21 cellular contexts compared by ENCODE assay signal in genomic region chr9:123960366-123960765, GRCh38. TPM values are rescaled to one million over a fixed set of nuclear protein-coding genes. Genes with fewer than 3 reads are reported as not detected.
DNase-seq lines count a peak whose midpoint lies in the region; ATAC-seq and TF ChIP-seq lines count a peak whose summit lies in the region.
"Had no signal": no experiment of that assay in that cellular context is flagged by ENCODE, and none has a peak within 500 bp of the region (broad histone marks: within the 10 kb centered on the region; RNA-seq: fewer than 3 reads in every experiment).

No MANE protein-coding gene starts in this region.

- no peaks in the 10 kb centered on the region for H3K27me3 ChIP-seq in GM23338 (ENCODE audit: insufficient read depth)

- POLR2A ChIA-PET in OCI-LY7 (lab: Charles Lee): no interaction called here

- intact Hi-C loops in OCI-LY7 (cut with micrococcal nuclease; ENCODE audit: unreplicated experiment): no loop called here

- peaks cover 8% of the 10 kb centered on the region; the same call in 1 of the 3 replicates for H3K4me1 Mint-ChIP-seq in GM23338
- H3K4me1 Mint-ChIP-seq: immature natural killer cell, T-helper 17 cell had no signal

- H3K36me3 ChIP-seq in GM23338 (ENCODE audit: insufficient read depth) (no peaks in the 10 kb centered on the region), OCI-LY7 (ENCODE audit: insufficient read depth, low read length) (no peaks in the 10 kb centered on the region)
- H3K36me3 ChIP-seq: gastroesophageal sphincter, tibial artery had no signal

- no peak overlapping the region for H3K27ac ChIP-seq in GM23338 (ENCODE audit: low read depth)
- no peak overlapping the region for H3K27ac ChIP-seq in OCI-LY7 (ENCODE audit: low read depth, low read length, poor library complexity, severe bottlenecking)
- H3K27ac ChIP-seq: gastroesophageal sphincter, tibial artery had no signal

- H3F3A ChIP-seq in GM23338 (replicated peaks; ENCODE audit: low read depth): no peaks in the 10 kb centered on the region

- no peaks in the 10 kb centered on the region for H3K4me1 ChIP-seq in GM23338 (ENCODE audit: insufficient read depth)
- no peaks in the 10 kb centered on the region for H3K4me1 ChIP-seq in OCI-LY7 (ENCODE audit: insufficient read depth, low read length, poor library complexity, severe bottlenecking)
- H3K4me1 ChIP-seq: gastroesophageal sphincter, tibial artery had no signal

- H3K27ac Mint-ChIP-seq in GM23338: no peak overlapping the region
- H3K27ac Mint-ChIP-seq: immature natural killer cell; naive thymus-derived CD4-positive, alpha-beta T cell; T-helper 17 cell had no signal

- no peaks in the 10 kb centered on the region for H3K36me3 Mint-ChIP-seq in GM23338 (ENCODE audit: low read depth)
- H3K36me3 Mint-ChIP-seq: immature natural killer cell; naive thymus-derived CD4-positive, alpha-beta T cell had no signal

- peak; percentile 60 for ATAC-seq in GM23338
- ATAC-seq: activated CD4-positive, CD25-positive, alpha-beta regulatory T cell treated with anti-CD3 and anti-CD28 coated beads, Interleukin-2, amount 50 U/mL, for 24 hours; gastroesophageal sphincter; naive thymus-derived CD4-positive, alpha-beta T cell; T-helper 17 cell had no signal

- H3K9me2 ChIP-seq in GM23338 (ENCODE audit: insufficient read depth) (no peaks in the 10 kb centered on the region), OCI-LY7 (ENCODE audit: insufficient read depth, low read length) (no peaks in the 10 kb centered on the region)

- H3K79me2 ChIP-seq in GM23338 (replicated peaks; ENCODE audit: insufficient read depth) (no peaks in the 10 kb centered on the region), OCI-LY7 (ENCODE audit: insufficient read depth, low read depth, low read length) (no peaks in the 10 kb centered on the region)

- CTCF ChIA-PET in OCI-LY7 (lab: Charles Lee; ENCODE audit: unreplicated experiment): no interaction called here

- H3K4me3 Mint-ChIP-seq in GM23338: no peak overlapping the region
- H3K4me3 Mint-ChIP-seq: immature natural killer cell; naive thymus-derived CD4-positive, alpha-beta T cell; T-helper 17 cell had no signal

- H3K4me2 ChIP-seq in GM23338 (no peak overlapping the region), OCI-LY7 (ENCODE audit: low read length) (no peak overlapping the region)

- H3K9me3 Mint-ChIP-seq in GM23338: no peaks in the 10 kb centered on the region
- H3K9me3 Mint-ChIP-seq: immature natural killer cell had no signal

- BruUV-seq in OCI-LY7 (replicated peaks; lab: Mats Ljungman, UMichigan): no TSS peak

- H3K27me3 Mint-ChIP-seq in GM23338 (ENCODE audit: insufficient read depth, low read depth, poor library complexity): peaks cover 6% of the 10 kb centered on the region

- DNase-seq in GM10266 (ENCODE audit: extremely low spot score) (no peak), GM23338 (ENCODE audit: low spot score) (peak; percentile 57), OCI-LY7 (ENCODE audit: low spot score) (peak; percentile 16), fibroblast of villous mesenchyme (ENCODE audit: low read depth) (no peak), SHP77 (lab: John Stamatoyannopoulos, UW) (no peak), AG08396 (ENCODE audit: low spot score) (no peak)
- DNase-seq in effector CD8-positive, alpha-beta T cell (lab: John Stamatoyannopoulos, UW): no peak
- DNase-seq: activated gamma-delta T cell treated with Interleukin-2 at 50 U/mL for 16 hours; C1 segment of cervical spinal cord; cerebellar nuclear complex; immature natural killer cell; naive thymus-derived CD4-positive, alpha-beta T cell; NCI-H2081; NCI-H524; RPMI8226; T-helper 17 cell; tibial artery had no signal

- H2AFZ ChIP-seq in GM23338 (no peak overlapping the region), OCI-LY7 (ENCODE audit: low read length) (no peak overlapping the region)

- no peaks in the 10 kb centered on the region for H3K9me3 ChIP-seq in OCI-LY7 (ENCODE audit: low read length)
- H3K9me3 ChIP-seq: gastroesophageal sphincter, tibial artery had no signal

- H4K20me1 ChIP-seq in GM23338 (replicated peaks; ENCODE audit: insufficient read depth) (no peaks in the 10 kb centered on the region), OCI-LY7 (ENCODE audit: insufficient read depth, low read length) (no peaks in the 10 kb centered on the region)

- H3K4me3 ChIP-seq in GM23338 (no peak overlapping the region), OCI-LY7 (ENCODE audit: low read depth, low read length, poor library complexity, severe bottlenecking) (no peak overlapping the region), fibroblast of villous mesenchyme (ENCODE audit: low read depth, low read length) (no peak overlapping the region)
- H3K4me3 ChIP-seq: gastroesophageal sphincter, tibial artery had no signal

- peak; percentile 31 for TF ChIP-seq CTCF in GM10266 (IDR thresholded peaks at IDR 0.05; ENCODE audit: control insufficient read depth, insufficient read depth, low read depth, missing control alignments)
- TF ChIP-seq CTCF in GM23338 (conservative IDR thresholded peaks at IDR 0.05; ENCODE audit: low read depth in 2 of 2): peak; percentile 68 to 78
- TF ChIP-seq CTCF in OCI-LY7 (conservative IDR thresholded peaks at IDR 0.05; ENCODE audit: low read length): peak; percentile 62
- peak; percentile 9 for TF ChIP-seq CTCF in fibroblast of villous mesenchyme (IDR thresholded peaks at IDR 0.05; ENCODE audit: insufficient read depth, low read depth, low read length)

TF ChIP-seq in GM23338, 12 proteins besides CTCF, POLR2A, EP300 and RAD21:
- TF ChIP-seq STAT1 (IDR thresholded peaks at IDR 0.05; ENCODE audit: unreplicated experiment) (no peak), POLR2AphosphoS5 (IDR thresholded peaks at IDR 0.05; ENCODE audit: low read depth) (no peak), ZNF331 (CRISPR knock-in tag; IDR thresholded peaks at IDR 0.05; ENCODE audit: low read depth) (no peak), REST (IDR thresholded peaks at IDR 0.05; ENCODE audit: unreplicated experiment) (no peak), ZNF114 (CRISPR knock-in tag; IDR thresholded peaks at IDR 0.05) (no peak), NANOG (IDR thresholded peaks at IDR 0.05; ENCODE audit: borderline replicate concordance) (no peak), ETS1 (IDR thresholded peaks at IDR 0.05) (no peak), CREB1 (CRISPR knock-in tag; IDR thresholded peaks at IDR 0.05; ENCODE audit: low read depth) (no peak)

RNA-seq across cellular contexts. Expression of gene DENND1A, which starts 30.4 kb away (rescaled TPM):
- 27.7 and 28.7 TPM in 2 replicates for total RNA-seq in GM23338 (2014; rRNA removed; shearing (Covaris generic))
- polyA plus RNA-seq in GM23338 (2016; fragmentation: Nextera tagmentation; extraction: Ambion mirVana): 12.5 and 13.1 TPM in 2 replicates
- total RNA-seq in OCI-LY7 (2014; rRNA removed; shearing (Covaris generic)): 14.4 and 17.9 TPM in 2 replicates
- total RNA-seq in OCI-LY7 (2022) (36.3 and 37.0 TPM in 2 replicates), fibroblast of villous mesenchyme (15.5 and 22.9 TPM in 2 replicates)

RNA-seq across cellular contexts. Expression of gene LHX2, which starts 51.2 kb away (rescaled TPM):
- total RNA-seq in GM23338 (2014; rRNA removed; shearing (Covaris generic)): 0.19 and 1.7 TPM in 2 replicates
- polyA plus RNA-seq in GM23338 (2016; fragmentation: Nextera tagmentation; extraction: Ambion mirVana): 0.45 TPM in 1 of 2 replicates, not detected in the other
- not detected in 2 replicates for total RNA-seq in OCI-LY7 (2014; rRNA removed; shearing (Covaris generic))
- total RNA-seq in OCI-LY7 (2022): not detected in 2 replicates
- total RNA-seq in fibroblast of villous mesenchyme: not detected in 2 replicates
- total RNA-seq: endothelial cell of umbilical vein; gastroesophageal sphincter; lung microvascular endothelial cell; naive thymus-derived CD4-positive, alpha-beta T cell; T-helper 17 cell had no signal
- polyA plus RNA-seq: endothelial cell of umbilical vein; immature natural killer cell; naive thymus-derived CD4-positive, alpha-beta T cell had no signal

Comparison
In these comparisons a context has a peak if more than half of its experiments do, and no peak if none do; other contexts are left out.
1. DNase-seq: peak in GM23338 (single experiment) and OCI-LY7 (single experiment); none in GM10266 (single experiment), fibroblast of villous mesenchyme (single experiment), SHP77 (0 of 2), AG08396 (single experiment) and effector CD8-positive, alpha-beta T cell (single experiment).
2. CTCF ChIP-seq: peak in every context shown above with its lines; median percentile 73 in GM23338; 62 in OCI-LY7; 31 in GM10266; 9 in fibroblast of villous mesenchyme.